In the genomic region with DNA sequence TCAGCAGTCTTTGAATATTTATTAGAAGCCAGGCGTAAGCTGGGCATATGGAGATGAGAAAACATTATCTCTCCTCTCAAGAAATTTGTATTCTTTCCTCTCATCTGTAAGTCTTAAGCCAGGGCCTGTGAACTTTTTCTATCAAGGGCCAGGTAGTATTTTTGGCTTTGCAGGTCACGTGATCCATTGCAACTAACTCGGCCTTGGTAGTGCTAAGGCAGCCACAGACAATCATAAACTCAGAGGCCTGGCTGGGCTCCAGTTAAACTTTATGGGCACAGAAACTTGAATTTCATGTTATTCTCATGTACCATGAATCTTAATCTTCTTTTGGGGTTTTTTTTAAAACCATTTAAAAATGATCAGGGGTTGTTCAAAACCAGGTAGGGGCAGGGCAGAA, we compare ENCODE assay signal across 3 cellular contexts.
A peak's percentile ranks its signal among the peaks of the same experiment; 100 is the strongest.
TF ChIP-seq lines count a peak whose summit lies in the region.

No MANE protein-coding gene starts in this region.

TF ChIP-seq in Ishikawa, 13 proteins besides CTCF, POLR2A, EP300 and RAD21:
- TF ChIP-seq, protein P1, sequence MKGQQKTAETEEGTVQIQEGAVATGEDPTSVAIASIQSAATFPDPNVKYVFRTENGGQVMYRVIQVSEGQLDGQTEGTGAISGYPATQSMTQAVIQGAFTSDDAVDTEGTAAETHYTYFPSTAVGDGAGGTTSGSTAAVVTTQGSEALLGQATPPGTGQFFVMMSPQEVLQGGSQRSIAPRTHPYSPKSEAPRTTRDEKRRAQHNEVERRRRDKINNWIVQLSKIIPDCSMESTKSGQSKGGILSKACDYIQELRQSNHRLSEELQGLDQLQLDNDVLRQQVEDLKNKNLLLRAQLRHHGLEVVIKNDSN (IDR thresholded peaks at IDR 0.05) = 0 out of 2 replicates have a peak, but pooled peaks have one; percentile 21
- TF ChIP-seq, protein P2, sequence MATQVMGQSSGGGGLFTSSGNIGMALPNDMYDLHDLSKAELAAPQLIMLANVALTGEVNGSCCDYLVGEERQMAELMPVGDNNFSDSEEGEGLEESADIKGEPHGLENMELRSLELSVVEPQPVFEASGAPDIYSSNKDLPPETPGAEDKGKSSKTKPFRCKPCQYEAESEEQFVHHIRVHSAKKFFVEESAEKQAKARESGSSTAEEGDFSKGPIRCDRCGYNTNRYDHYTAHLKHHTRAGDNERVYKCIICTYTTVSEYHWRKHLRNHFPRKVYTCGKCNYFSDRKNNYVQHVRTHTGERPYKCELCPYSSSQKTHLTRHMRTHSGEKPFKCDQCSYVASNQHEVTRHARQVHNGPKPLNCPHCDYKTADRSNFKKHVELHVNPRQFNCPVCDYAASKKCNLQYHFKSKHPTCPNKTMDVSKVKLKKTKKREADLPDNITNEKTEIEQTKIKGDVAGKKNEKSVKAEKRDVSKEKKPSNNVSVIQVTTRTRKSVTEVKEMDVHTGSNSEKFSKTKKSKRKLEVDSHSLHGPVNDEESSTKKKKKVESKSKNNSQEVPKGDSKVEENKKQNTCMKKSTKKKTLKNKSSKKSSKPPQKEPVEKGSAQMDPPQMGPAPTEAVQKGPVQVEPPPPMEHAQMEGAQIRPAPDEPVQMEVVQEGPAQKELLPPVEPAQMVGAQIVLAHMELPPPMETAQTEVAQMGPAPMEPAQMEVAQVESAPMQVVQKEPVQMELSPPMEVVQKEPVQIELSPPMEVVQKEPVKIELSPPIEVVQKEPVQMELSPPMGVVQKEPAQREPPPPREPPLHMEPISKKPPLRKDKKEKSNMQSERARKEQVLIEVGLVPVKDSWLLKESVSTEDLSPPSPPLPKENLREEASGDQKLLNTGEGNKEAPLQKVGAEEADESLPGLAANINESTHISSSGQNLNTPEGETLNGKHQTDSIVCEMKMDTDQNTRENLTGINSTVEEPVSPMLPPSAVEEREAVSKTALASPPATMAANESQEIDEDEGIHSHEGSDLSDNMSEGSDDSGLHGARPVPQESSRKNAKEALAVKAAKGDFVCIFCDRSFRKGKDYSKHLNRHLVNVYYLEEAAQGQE (IDR thresholded peaks at IDR 0.05; ENCODE audit: low read depth) = no peak

TF ChIP-seq in GM12878, 131 proteins besides CTCF, POLR2A, EP300 and RAD21:
- TF ChIP-seq POU2F2 (IDR thresholded peaks at IDR 0.05; ENCODE audit: borderline replicate concordance, low read depth, low read length) = no peak
- no peak for TF ChIP-seq NFXL1 (IDR thresholded peaks at IDR 0.05; ENCODE audit: borderline replicate concordance)
- TF ChIP-seq, protein P3, sequence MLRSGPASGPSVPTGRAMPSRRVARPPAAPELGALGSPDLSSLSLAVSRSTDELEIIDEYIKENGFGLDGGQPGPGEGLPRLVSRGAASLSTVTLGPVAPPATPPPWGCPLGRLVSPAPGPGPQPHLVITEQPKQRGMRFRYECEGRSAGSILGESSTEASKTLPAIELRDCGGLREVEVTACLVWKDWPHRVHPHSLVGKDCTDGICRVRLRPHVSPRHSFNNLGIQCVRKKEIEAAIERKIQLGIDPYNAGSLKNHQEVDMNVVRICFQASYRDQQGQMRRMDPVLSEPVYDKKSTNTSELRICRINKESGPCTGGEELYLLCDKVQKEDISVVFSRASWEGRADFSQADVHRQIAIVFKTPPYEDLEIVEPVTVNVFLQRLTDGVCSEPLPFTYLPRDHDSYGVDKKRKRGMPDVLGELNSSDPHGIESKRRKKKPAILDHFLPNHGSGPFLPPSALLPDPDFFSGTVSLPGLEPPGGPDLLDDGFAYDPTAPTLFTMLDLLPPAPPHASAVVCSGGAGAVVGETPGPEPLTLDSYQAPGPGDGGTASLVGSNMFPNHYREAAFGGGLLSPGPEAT (IDR thresholded peaks at IDR 0.05; ENCODE audit: low read depth) = no peak
- no peak for TF ChIP-seq ZNF274 (IDR thresholded peaks at IDR 0.05; ENCODE audit: insufficient read depth, insufficient read length)
- no peak for TF ChIP-seq NR2F1 (conservative IDR thresholded peaks at IDR 0.05)
- TF ChIP-seq ZNF622 (IDR thresholded peaks at IDR 0.05) = no peak
- TF ChIP-seq RAD51 (IDR thresholded peaks at IDR 0.05) = peak; percentile 42; the same call in 1 of the 2 replicates

TF ChIP-seq in H1, 55 proteins besides CTCF, POLR2A, EP300 and RAD21:
- TF ChIP-seq CREB1 (IDR thresholded peaks at IDR 0.05) (no peak), SP2 (IDR thresholded peaks at IDR 0.05; ENCODE audit: low read length) (no peak), JUN (IDR thresholded peaks at IDR 0.05; ENCODE audit: low read depth, low read length) (no peak), TEAD4 (IDR thresholded peaks at IDR 0.05; ENCODE audit: low read depth, low read length) (no peak), FOSL1 (IDR thresholded peaks at IDR 0.05; ENCODE audit: insufficient read depth, low read depth, low read length) (no peak), RFX5 (IDR thresholded peaks at IDR 0.05; ENCODE audit: borderline replicate concordance, low read depth, low read length) (no peak), RNF2 (IDR thresholded peaks at IDR 0.05; ENCODE audit: borderline replicate concordance, low read depth, low read length, missing control alignments, poor library complexity, severe bottlenecking) (no peak), TCF12 (IDR thresholded peaks at IDR 0.05; ENCODE audit: low read depth, low read length) (no peak), KDM5A (IDR thresholded peaks at IDR 0.05; ENCODE audit: low read length) (no peak), CEBPB (IDR thresholded peaks at IDR 0.05; ENCODE audit: low read depth, low read length) (no peak), CBX8 (IDR thresholded peaks at IDR 0.05; ENCODE audit: borderline replicate concordance, low read depth, low read length) (no peak), RXRA (IDR thresholded peaks at IDR 0.05; ENCODE audit: insufficient read depth, low read depth, low read length) (no peak), CBX5 (IDR thresholded peaks at IDR 0.05; ENCODE audit: low read depth, low read length) (no peak), ZNF274 (IDR thresholded peaks at IDR 0.05; ENCODE audit: borderline replicate concordance, extremely low read depth, low read length) (no peak), KDM4A (IDR thresholded peaks at IDR 0.05; ENCODE audit: low read depth, low read length, severe bottlenecking) (no peak)
- TF ChIP-seq, protein P4, sequence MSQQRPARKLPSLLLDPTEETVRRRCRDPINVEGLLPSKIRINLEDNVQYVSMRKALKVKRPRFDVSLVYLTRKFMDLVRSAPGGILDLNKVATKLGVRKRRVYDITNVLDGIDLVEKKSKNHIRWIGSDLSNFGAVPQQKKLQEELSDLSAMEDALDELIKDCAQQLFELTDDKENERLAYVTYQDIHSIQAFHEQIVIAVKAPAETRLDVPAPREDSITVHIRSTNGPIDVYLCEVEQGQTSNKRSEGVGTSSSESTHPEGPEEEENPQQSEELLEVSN (IDR thresholded peaks at IDR 0.05) = no peak
- TF ChIP-seq, protein P5, sequence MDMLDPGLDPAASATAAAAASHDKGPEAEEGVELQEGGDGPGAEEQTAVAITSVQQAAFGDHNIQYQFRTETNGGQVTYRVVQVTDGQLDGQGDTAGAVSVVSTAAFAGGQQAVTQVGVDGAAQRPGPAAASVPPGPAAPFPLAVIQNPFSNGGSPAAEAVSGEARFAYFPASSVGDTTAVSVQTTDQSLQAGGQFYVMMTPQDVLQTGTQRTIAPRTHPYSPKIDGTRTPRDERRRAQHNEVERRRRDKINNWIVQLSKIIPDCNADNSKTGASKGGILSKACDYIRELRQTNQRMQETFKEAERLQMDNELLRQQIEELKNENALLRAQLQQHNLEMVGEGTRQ (IDR thresholded peaks at IDR 0.05; ENCODE audit: low read length) = no peak
